In the genomic region with DNA sequence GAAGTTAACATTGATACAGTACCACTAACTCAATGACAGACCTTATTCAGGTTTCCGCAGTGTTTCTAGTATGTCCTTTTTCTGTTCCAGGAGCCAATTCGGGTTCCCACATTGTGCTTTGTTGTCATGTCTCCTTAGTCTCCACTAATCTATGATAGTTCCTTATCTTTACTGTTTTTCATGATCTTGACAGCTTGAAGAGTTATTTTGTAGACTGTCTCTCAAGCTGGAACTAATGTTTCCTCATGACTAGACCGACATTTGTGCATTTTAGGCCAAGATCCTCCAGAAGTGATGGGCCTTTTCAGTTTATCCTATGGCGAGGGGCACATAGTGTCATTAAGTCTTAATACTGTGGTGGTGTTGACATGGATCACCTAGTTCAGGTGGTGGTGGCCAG, we compare ENCODE assay signal across 7 cellular contexts.
"Had no signal": no experiment of that assay in that cellular context is flagged by ENCODE, and none has a peak within 500 bp of the region (broad histone marks: within the 10 kb centered on the region; RNA-seq: fewer than 3 reads in every experiment).

No MANE protein-coding gene starts in this region.

- H3K4me3 Mint-ChIP-seq: IgD-negative memory B cell had no signal

- H3K9ac ChIP-seq: KMS-11 had no signal

- H3K27ac ChIP-seq: HL-60, KMS-11 had no signal

- H3K27ac Mint-ChIP-seq: IgD-negative memory B cell had no signal

- ATAC-seq: HepG2 had no signal

- FAIRE-seq: HepG2, HTR-8/SVneo had no signal

- H3K4me1 Mint-ChIP-seq: IgD-negative memory B cell had no signal

- H3K36me3 Mint-ChIP-seq: IgD-negative memory B cell had no signal

- DNase-seq: KBM-7, KG1 had no signal

- H3K4me2 ChIP-seq: KMS-11 had no signal
